ENCODE assay signal across 8 cellular contexts in genomic region chr15:43799209-43799944, GRCh38. TPM values are rescaled to one million over a fixed set of nuclear protein-coding genes. Genes with fewer than 3 reads are reported as not detected.
DNase-seq lines count a peak whose midpoint lies in the region; FAIRE-seq and TF ChIP-seq lines count a peak whose summit lies in the region.

No MANE protein-coding gene starts in this region.

- peak overlapping the region; percentile 38 for H3K4ac ChIP-seq in trophoblast cell (ENCODE audit: low read depth, low read length)

- H3K27me3 ChIP-seq in trophoblast cell (ENCODE audit: insufficient read depth, low read length): no peaks in the 10 kb centered on the region

- H2AK5ac ChIP-seq in trophoblast cell (ENCODE audit: low read length): peak overlapping the region; percentile 40

- peaks cover 8% of the 10 kb centered on the region for H3K79me1 ChIP-seq in trophoblast cell (ENCODE audit: low read length)

- no peak overlapping the region for H3K18ac ChIP-seq in trophoblast cell (ENCODE audit: low read length)

- no CpG with 5 or more reads among the region's 16 CpGs for WGBS in trophoblast cell (ENCODE audit: extremely low coverage, insufficient coverage, insufficient read length)

- no peak overlapping the region for H3K9ac ChIP-seq in trophoblast cell (ENCODE audit: low read length)

- H3K27ac ChIP-seq in trophoblast cell (ENCODE audit: low read depth, low read length): peak overlapping the region; percentile 31

- TF ChIP-seq CTCF in GM10266 (IDR thresholded peaks at IDR 0.05; ENCODE audit: control insufficient read depth, insufficient read depth, low read depth, missing control alignments): peak; percentile 7

- H3K4me2 ChIP-seq in trophoblast cell (ENCODE audit: low read length): no peak overlapping the region

- H2AFZ ChIP-seq in trophoblast cell (ENCODE audit: insufficient read depth, low read length, poor library complexity): no peak overlapping the region

- peak overlapping the region; percentile 73 for H4K91ac ChIP-seq in trophoblast cell (ENCODE audit: low read depth, low read length)

- FAIRE-seq in frontal cortex (lab: Jason Lieb, UNC): no peak

- H2BK5ac ChIP-seq in trophoblast cell (ENCODE audit: low read depth, low read length, poor library complexity): no peak overlapping the region

- peaks cover 3% of the 10 kb centered on the region for H3K79me2 ChIP-seq in trophoblast cell (ENCODE audit: control insufficient read depth, insufficient read depth, low read length, poor library complexity)

- peak overlapping the region; percentile 88 for H4K12ac ChIP-seq in trophoblast cell (ENCODE audit: low read depth, low read length)

- no peak overlapping the region for H3K4me3 ChIP-seq in trophoblast cell (ENCODE audit: low read depth, low read length)

- peaks cover 30 to 49% of the 10 kb centered on the region in 2 experiments for H3K36me3 ChIP-seq in trophoblast cell (ENCODE audit: control insufficient read depth in 1 of 2, insufficient read depth in 2 of 2, low read length in 2 of 2)

- H3K9me3 ChIP-seq in trophoblast cell (ENCODE audit: insufficient read depth, low read depth, low read length): peaks cover 2% of the 10 kb centered on the region

- peaks cover 6 to 20% of the 10 kb centered on the region in 2 experiments for H3K4me1 ChIP-seq in trophoblast cell (ENCODE audit: control insufficient read depth in 1 of 2, insufficient read depth in 2 of 2, low read length in 2 of 2)

- no peak for DNase-seq in GM10266 (ENCODE audit: extremely low spot score)
- peak; percentile 7 for DNase-seq in NCI-H2107 (lab: John Stamatoyannopoulos, UW)
- DNase-seq in cerebellar cortex (ENCODE audit: low spot score): peak; percentile 28
- DNase-seq in trophoblast cell: no peak
- no peak for DNase-seq in frontal cortex (ENCODE audit: low spot score in 2 of 2)
- DNase-seq in activated CD4-positive, CD25-positive, alpha-beta regulatory T cell treated with anti-CD3 and anti-CD28 coated beads, Interleukin-2, amount 50 U/mL, for 72 hours: no peak
- DNase-seq in GM19238 (ENCODE audit: insufficient read length, low spot score): no peak
- DNase-seq in NOMO-1 (lab: John Stamatoyannopoulos, UW; ENCODE audit: unreplicated experiment in 2 of 2): no peak

- H4K8ac ChIP-seq in trophoblast cell (ENCODE audit: low read depth, low read length): peak overlapping the region; percentile 67

- H3K14ac ChIP-seq in trophoblast cell (ENCODE audit: low read length): peak overlapping the region; percentile 16

- H3K23ac ChIP-seq in trophoblast cell (ENCODE audit: low read length): no peak overlapping the region

- H2BK12ac ChIP-seq in trophoblast cell (ENCODE audit: low read length): no peak overlapping the region

- no peak overlapping the region for H2BK120ac ChIP-seq in trophoblast cell (ENCODE audit: insufficient read depth, low read length, poor library complexity)

RNA-seq across cellular contexts. Expression of gene SERINC4, which starts 0.6 kb away (rescaled TPM):
- polyA plus RNA-seq in trophoblast cell (2013): 0.05 and 0.06 TPM in 2 replicates
- total RNA-seq in frontal cortex: 0.41 TPM

RNA-seq across cellular contexts. Expression of gene HYPK, which starts 1.0 kb away (rescaled TPM):
- 134 TPM in 2 replicates for polyA plus RNA-seq in trophoblast cell (2013)
- total RNA-seq in frontal cortex: 5.7 TPM

RNA-seq across cellular contexts. Expression of gene SERF2, which starts 7.3 kb away (rescaled TPM):
- polyA plus RNA-seq in trophoblast cell (2013): 1,802 and 1,827 TPM in 2 replicates
- total RNA-seq in frontal cortex: 53.0 TPM

RNA-seq across cellular contexts. Expression of gene ELL3, which starts 22.6 kb away (rescaled TPM):
- 1.5 and 1.7 TPM in 2 replicates for polyA plus RNA-seq in trophoblast cell (2013)
- total RNA-seq in frontal cortex: 1.2 TPM

RNA-seq across cellular contexts. Expression of gene MFAP1, which starts 25.1 kb away (rescaled TPM):
- polyA plus RNA-seq in trophoblast cell (2013): 37.8 and 39.4 TPM in 2 replicates
- 27.3 TPM for total RNA-seq in frontal cortex

Comparison
In these comparisons a context has a peak if more than half of its experiments do, and no peak if none do; other contexts are left out.
1. DNase-seq: peak in NCI-H2107 (single experiment) and cerebellar cortex (single experiment); none in GM10266 (single experiment), trophoblast cell (0 of 2), frontal cortex (0 of 2), activated CD4-positive, CD25-positive, alpha-beta regulatory T cell treated with anti-CD3 and anti-CD28 coated beads, Interleukin-2, amount 50 U/mL, for 72 hours (single experiment), GM19238 (single experiment) and NOMO-1 (0 of 2).